Comparison of ENCODE assay signal across 8 cellular contexts in the genomic region with DNA sequence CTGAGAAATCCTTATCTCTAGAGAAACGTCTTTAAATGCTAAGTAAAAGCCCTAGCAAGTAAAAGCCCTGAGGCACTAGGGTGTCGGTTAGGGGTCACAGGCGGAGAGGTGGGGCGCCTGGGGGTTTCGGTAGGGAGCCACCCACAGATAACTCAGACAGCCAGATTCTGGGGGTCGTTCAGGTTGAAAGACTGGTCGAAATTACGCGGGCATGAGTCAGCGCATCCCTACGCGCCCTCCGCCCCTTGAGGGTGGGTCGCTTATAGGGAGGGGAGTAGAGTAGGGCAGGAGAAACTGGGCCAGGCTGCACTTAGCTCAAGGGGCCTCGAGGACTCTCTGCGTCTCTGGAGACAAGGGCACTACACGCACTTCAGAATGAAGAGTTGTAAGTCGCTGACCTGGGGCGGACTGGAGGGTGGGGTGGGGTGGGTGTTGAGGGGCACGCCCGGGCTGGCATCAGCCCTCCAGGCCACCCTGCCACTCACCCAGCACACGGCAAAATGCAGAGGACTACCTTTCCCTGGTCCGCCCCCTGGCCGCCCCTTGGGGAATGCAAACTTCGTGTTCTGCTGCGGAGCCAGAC. TPM values are rescaled to one million over a fixed set of nuclear protein-coding genes. Genes with fewer than 3 reads are reported as not detected.
A peak's percentile ranks its signal among the peaks of the same experiment; 100 is the strongest.
DNase-seq lines count a peak whose midpoint lies in the region; ATAC-seq and TF ChIP-seq lines count a peak whose summit lies in the region.

No MANE protein-coding gene starts in this region.

- no peak overlapping the region for H2AK5ac ChIP-seq in mesendoderm (ENCODE audit: low read length)

- no peaks in the 10 kb centered on the region for H3K9me2 ChIP-seq in PC-3 (replicated peaks; ENCODE audit: low read length)

- no peaks in the 10 kb centered on the region for H4K20me1 ChIP-seq in PC-3 (ENCODE audit: low read length)

- peak; percentile 46 to 63 (median 58) for DNase-seq in NCI-H1417 (lab: John Stamatoyannopoulos, UW)
- no peak for DNase-seq in NCI-H1417 treated with DMSO at 0.1 percent for 48 hours (lab: John Stamatoyannopoulos, UW)
- DNase-seq in PC-3, result peak; percentile 36
- peak; percentile 70 for DNase-seq in ecto neural progenitor cell (ENCODE audit: low spot score)
- peak; percentile 89 for DNase-seq in mesendoderm
- DNase-seq in vagina (ENCODE audit: extremely low spot score in 2 of 2), result no peak
- DNase-seq in GDM1 (lab: John Stamatoyannopoulos, UW), result no peak

- H3K4me1 ChIP-seq in PC-3 (ENCODE audit: insufficient read depth, low read length) (peaks cover 12% of the 10 kb centered on the region), mesendoderm (ENCODE audit: control insufficient read depth, low read depth, low read length) (peaks cover 15% of the 10 kb centered on the region), vagina (peaks cover 49% of the 10 kb centered on the region)

- peak overlapping the region; percentile 94 for H3K9ac ChIP-seq in PC-3 (ENCODE audit: low read length)
- peak overlapping the region; percentile 96 for H3K9ac ChIP-seq in mesendoderm (ENCODE audit: low read length)

- H3K27me3 ChIP-seq in PC-3 (ENCODE audit: low read length), result no peaks in the 10 kb centered on the region
- no peaks in the 10 kb centered on the region for H3K27me3 ChIP-seq in mesendoderm (ENCODE audit: insufficient read depth, low read length, poor library complexity)
- no peaks in the 10 kb centered on the region for H3K27me3 ChIP-seq in vagina

- no peak overlapping the region for H2BK15ac ChIP-seq in mesendoderm (replicated peaks; ENCODE audit: low read depth)

- no CpG with 5 or more reads among the region's 26 CpGs for WGBS in mesendoderm (ENCODE audit: extremely low coverage, insufficient coverage, low lambda C conversion rate)

- H3K56ac ChIP-seq in mesendoderm (ENCODE audit: low read length), result peak overlapping the region; percentile 97

- H3K4me3 ChIP-seq in PC-3 (ENCODE audit: low read length) (peak overlapping the region; percentile 96), mesendoderm (ENCODE audit: low read length) (peak overlapping the region; percentile 95), vagina (peak overlapping the region; percentile 75 to 88)

- H4K5ac ChIP-seq in mesendoderm (ENCODE audit: low read length), result no peak overlapping the region

- peaks cover 8% of the 10 kb centered on the region for H3K79me1 ChIP-seq in mesendoderm (ENCODE audit: low read length)

- no peak overlapping the region for H2BK120ac ChIP-seq in mesendoderm (ENCODE audit: low read depth, low read length)

- H3K18ac ChIP-seq in mesendoderm (ENCODE audit: low read length), result peak overlapping the region; percentile 45

- H2BK5ac ChIP-seq in mesendoderm (ENCODE audit: low read length), result peak overlapping the region; percentile 74

- H3K4me2 ChIP-seq in PC-3 (ENCODE audit: low read length) (peak overlapping the region; percentile 95), mesendoderm (ENCODE audit: low read length) (peak overlapping the region; percentile 97)

- H2AFZ ChIP-seq in PC-3 (ENCODE audit: low read length), result peak overlapping the region; percentile 90

- CTCF ChIA-PET in PC-3 (lab: Charles Lee), result no interaction called here

- H3K4ac ChIP-seq in mesendoderm (ENCODE audit: low read depth, low read length), result peak overlapping the region; percentile 67

- no peak for TF ChIP-seq POLR2A in vagina (IDR thresholded peaks at IDR 0.05)

- H3K79me2 ChIP-seq in PC-3 (ENCODE audit: low read length) (peaks cover 29% of the 10 kb centered on the region), mesendoderm (ENCODE audit: control insufficient read depth, insufficient read depth, low read length) (no peaks in the 10 kb centered on the region)

- TF ChIP-seq CTCF in PC-3 (conservative IDR thresholded peaks at IDR 0.05; ENCODE audit: low read depth, low read length) (no peak; the same call in 1 of the 2 replicates), vagina (IDR thresholded peaks at IDR 0.05) (no peak)

- H3K27ac ChIP-seq in PC-3 (ENCODE audit: low read length) (peak overlapping the region; percentile 85), mesendoderm (ENCODE audit: low read depth, low read length) (peak overlapping the region; percentile 82), vagina (peak overlapping the region; percentile 94)

- H3F3A ChIP-seq in PC-3 (ENCODE audit: low read length, unreplicated experiment), result no peaks in the 10 kb centered on the region

- intact Hi-C loops in PC-3 (cut with micrococcal nuclease), result no loop called here
- intact Hi-C loops in vagina (cut with DNase I), result loop anchor here (5.0 kb wide), 1 partner anchor 36 kb away; no protein-coding TSS in a partner anchor

- POLR2A ChIA-PET in PC-3 (lab: Charles Lee; ENCODE audit: unreplicated experiment), result no interaction called here

- peaks cover 10% of the 10 kb centered on the region; the same call in 1 of the 2 replicates for H3K36me3 ChIP-seq in PC-3 (ENCODE audit: low read depth, low read length)
- H3K36me3 ChIP-seq in mesendoderm (ENCODE audit: control insufficient read depth, insufficient read depth, low read length), result peaks cover 2% of the 10 kb centered on the region
- H3K36me3 ChIP-seq in vagina, result peaks cover 0 to 34% of the 10 kb centered on the region in 2 donors

- TSS peak; percentile 55 for BruUV-seq in PC-3 (replicated peaks; lab: Mats Ljungman, UMichigan)

- no peak overlapping the region for H4K8ac ChIP-seq in mesendoderm (ENCODE audit: low read depth, low read length)

- no peak overlapping the region for H3K23ac ChIP-seq in mesendoderm (ENCODE audit: low read length)

- ATAC-seq in PC-3 (peak; percentile 55), HG03175 (IDR thresholded peaks at IDR 0.05; ENCODE audit: unreplicated experiment) (no peak)

- no peaks in the 10 kb centered on the region for H3K9me3 ChIP-seq in PC-3 (ENCODE audit: low read length)
- no peaks in the 10 kb centered on the region for H3K9me3 ChIP-seq in vagina

RNA-seq across cellular contexts. Expression of a gene that starts 0.6 kb away (rescaled TPM):
- total RNA-seq in PC-3 (2014; rRNA removed), result 16.6 and 30.8 TPM in 2 replicates
- polyA plus RNA-seq in mesendoderm (2013, experiment 1 of 2), result 24.5 TPM
- polyA plus RNA-seq in mesendoderm (2013, experiment 2 of 2), result 23.9 TPM
- 31.9 TPM for total RNA-seq in vagina

RNA-seq across cellular contexts. Expression of a gene that starts 1.6 kb away (rescaled TPM):
- 1.5 TPM in 1 of 2 replicates, not detected in the other for total RNA-seq in PC-3 (2014; rRNA removed)
- 1.4 TPM for polyA plus RNA-seq in mesendoderm (2013, experiment 1 of 2)
- polyA plus RNA-seq in mesendoderm (2013, experiment 2 of 2), result 1.2 TPM
- 8.8 TPM for total RNA-seq in vagina

RNA-seq across cellular contexts. Expression of a gene that starts 11.1 kb away (rescaled TPM):
- total RNA-seq in PC-3 (2014; rRNA removed) (7.9 and 14.9 TPM in 2 replicates), vagina (13.3 TPM)
- 15.8 TPM for polyA plus RNA-seq in mesendoderm (2013, experiment 1 of 2)
- polyA plus RNA-seq in mesendoderm (2013, experiment 2 of 2), result 14.7 TPM

RNA-seq across cellular contexts. Expression of a gene that starts 22.5 kb away (rescaled TPM):
- total RNA-seq in PC-3 (2014; rRNA removed) (54.7 and 59.6 TPM in 2 replicates), vagina (35.1 TPM)
- polyA plus RNA-seq in mesendoderm (2013, experiment 1 of 2), result 55.5 TPM
- 53.7 TPM for polyA plus RNA-seq in mesendoderm (2013, experiment 2 of 2)

RNA-seq across cellular contexts. Expression of a gene that starts 23.3 kb away (rescaled TPM):
- 12.6 and 16.4 TPM in 2 replicates for total RNA-seq in PC-3 (2014; rRNA removed)
- 6.1 TPM for polyA plus RNA-seq in mesendoderm (2013, experiment 1 of 2)
- 5.9 TPM for polyA plus RNA-seq in mesendoderm (2013, experiment 2 of 2)
- 2.7 TPM for total RNA-seq in vagina

Comparison
In these comparisons a context has a peak if more than half of its experiments do, and no peak if none do; other contexts are left out.
1. DNase-seq: peak in NCI-H1417 (3 of 3), PC-3 (single experiment), ecto neural progenitor cell (single experiment) and mesendoderm (single experiment); none in NCI-H1417 treated with DMSO at 0.1 percent for 48 hours (single experiment), vagina (0 of 2) and GDM1 (single experiment).
2. Peak in every context shown above with its lines, with median percentiles within 50 percentile points of each other: H3K27ac ChIP-seq and H3K4me3 ChIP-seq.